Comparison of ENCODE assay signal across 9 cellular contexts in the genomic region with DNA sequence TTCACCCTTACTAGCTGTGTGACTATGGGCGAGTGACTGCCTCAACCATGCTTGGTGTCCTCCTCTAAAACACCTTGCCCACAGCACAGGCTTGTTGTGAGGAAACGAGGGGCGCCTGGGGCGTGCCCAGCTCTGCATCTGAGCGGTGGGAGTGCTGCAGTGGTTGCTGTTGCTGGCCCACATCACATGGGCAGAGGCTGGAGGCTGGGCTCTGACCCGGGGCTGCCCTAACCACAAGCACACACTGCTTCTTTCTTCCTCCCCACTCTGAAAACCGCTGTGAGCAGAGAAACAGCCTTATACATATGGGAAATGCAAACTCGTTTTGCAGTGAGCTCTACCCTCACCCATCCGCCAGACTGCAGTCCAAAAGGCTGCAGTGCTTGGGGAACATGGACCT.
DNase-seq lines count a peak whose midpoint lies in the region; ATAC-seq and FAIRE-seq lines count a peak whose summit lies in the region.
"Had no signal": no experiment of that assay in that cellular context is flagged by ENCODE, and none has a peak within 500 bp of the region (broad histone marks: within the 10 kb centered on the region; RNA-seq: fewer than 3 reads in every experiment).

No MANE protein-coding gene starts in this region.

- peaks cover 9% of the 10 kb centered on the region for H3K36me3 ChIP-seq in H7 (replicated peaks; ENCODE audit: control insufficient read depth, insufficient read depth, low read length)

- ATAC-seq in HG03432 (IDR thresholded peaks at IDR 0.05; ENCODE audit: unreplicated experiment) (peak; percentile 60), GM19324 (IDR thresholded peaks at IDR 0.05; ENCODE audit: low FRiP score, unreplicated experiment) (no peak)

- no peaks in the 10 kb centered on the region for H3K27me3 ChIP-seq in H7 (ENCODE audit: control insufficient read depth, insufficient read depth, low read length)
- H3K27me3 ChIP-seq: testis had no signal

- no peak overlapping the region for H3K4me3 Mint-ChIP-seq in activated T-helper 2 cell treated with anti-CD3 and anti-CD28 coated beads, Interferon-gamma antibody, Interleukin-2, Interleukin-4, amounts not matched to agents 10 μg/mL and 5 μg/mL and 100 μg/mL, durations not matched to agents 14 hours and 24 hours and 36 hours (ENCODE audit: low read depth)

- no peak overlapping the region for H3K4me3 ChIP-seq in H7 (ENCODE audit: insufficient read depth, low read depth, low read length)
- H3K4me3 ChIP-seq: testis had no signal

- peaks cover 14% of the 10 kb centered on the region for H3K4me1 Mint-ChIP-seq in activated T-helper 2 cell treated with anti-CD3 and anti-CD28 coated beads, Interferon-gamma antibody, Interleukin-2, Interleukin-4, amounts not matched to agents 10 μg/mL and 5 μg/mL and 100 μg/mL, durations not matched to agents 14 hours and 24 hours and 36 hours (ENCODE audit: low read depth)

- no peaks in the 10 kb centered on the region for H3K27me3 Mint-ChIP-seq in activated T-helper 2 cell treated with anti-CD3 and anti-CD28 coated beads, Interferon-gamma antibody, Interleukin-2, Interleukin-4, amounts not matched to agents 10 μg/mL and 5 μg/mL and 100 μg/mL, durations not matched to agents 14 hours and 24 hours and 36 hours (ENCODE audit: low read depth)

- DNase-seq in GM19239 (ENCODE audit: insufficient read length, low spot score) (no peak), H7 (no peak)
- DNase-seq in activated T-cell treated with anti-CD3 and anti-CD28 coated beads, Interleukin-2, amount 50 U/mL, for 1 hour: peak; percentile 38
- DNase-seq in stimulated activated CD8-positive, alpha-beta memory T cell treated with anti-CD3 and anti-CD28 coated beads, Interleukin-15, amount 100 ng/mL, for 48 hours (ENCODE audit: low read depth in 2 of 2): peak; percentile 30 to 38
- DNase-seq in activated T-helper 2 cell treated with anti-CD3 and anti-CD28 coated beads, Interferon-gamma antibody, Interleukin-2, Interleukin-4, amounts not matched to agents 10 μg/mL and 5 μg/mL and 100 μg/mL, durations not matched to agents 14 hours and 24 hours and 36 hours (ENCODE audit: low spot score): no peak
- DNase-seq: testis had no signal

- peak; percentile 47 for FAIRE-seq in GM19239 (lab: Jason Lieb, UNC)
- FAIRE-seq: islet of Langerhans had no signal

- intact Hi-C loops in activated T-helper 2 cell treated with anti-CD3 and anti-CD28 coated beads, Interferon-gamma antibody, Interleukin-2, Interleukin-4, amounts not matched to agents 10 μg/mL and 5 μg/mL and 100 μg/mL, durations not matched to agents 14 hours and 24 hours and 36 hours (cut with micrococcal nuclease): no loop called here

- H3K9me3 Mint-ChIP-seq in activated T-helper 2 cell treated with anti-CD3 and anti-CD28 coated beads, Interferon-gamma antibody, Interleukin-2, Interleukin-4, amounts not matched to agents 10 μg/mL and 5 μg/mL and 100 μg/mL, durations not matched to agents 14 hours and 24 hours and 36 hours: no peaks in the 10 kb centered on the region

- peaks cover 21% of the 10 kb centered on the region for H3K36me3 Mint-ChIP-seq in activated T-helper 2 cell treated with anti-CD3 and anti-CD28 coated beads, Interferon-gamma antibody, Interleukin-2, Interleukin-4, amounts not matched to agents 10 μg/mL and 5 μg/mL and 100 μg/mL, durations not matched to agents 14 hours and 24 hours and 36 hours (ENCODE audit: low read depth)

- H3K27ac Mint-ChIP-seq in activated T-helper 2 cell treated with anti-CD3 and anti-CD28 coated beads, Interferon-gamma antibody, Interleukin-2, Interleukin-4, amounts not matched to agents 10 μg/mL and 5 μg/mL and 100 μg/mL, durations not matched to agents 14 hours and 24 hours and 36 hours: no peak overlapping the region

Comparison
In these comparisons a context has a peak if more than half of its experiments do, and no peak if none do; other contexts are left out.
1. DNase-seq: peak in activated T-cell treated with anti-CD3 and anti-CD28 coated beads, Interleukin-2, amount 50 U/mL, for 1 hour (single experiment) and stimulated activated CD8-positive, alpha-beta memory T cell treated with anti-CD3 and anti-CD28 coated beads, Interleukin-15, amount 100 ng/mL, for 48 hours (2 of 2); none in GM19239 (single experiment), H7 (single experiment) and activated T-helper 2 cell treated with anti-CD3 and anti-CD28 coated beads, Interferon-gamma antibody, Interleukin-2, Interleukin-4, amounts not matched to agents 10 μg/mL and 5 μg/mL and 100 μg/mL, durations not matched to agents 14 hours and 24 hours and 36 hours (single experiment).